ENCODE assay signal across 9 cellular contexts in genomic region chr6:93424303-93425064, GRCh38. TPM values are rescaled to one million over a fixed set of nuclear protein-coding genes. Genes with fewer than 3 reads are reported as not detected.
DNase-seq lines count a peak whose midpoint lies in the region; ATAC-seq and TF ChIP-seq lines count a peak whose summit lies in the region.
"Had no signal": no experiment of that assay in that cellular context is flagged by ENCODE, and none has a peak within 500 bp of the region (broad histone marks: within the 10 kb centered on the region; RNA-seq: fewer than 3 reads in every experiment).

No MANE protein-coding gene starts in this region.

- no peak overlapping the region for H3K4me3 ChIP-seq in KMS-11 (IDR thresholded peaks at IDR 0.05; ENCODE audit: insufficient read depth, low read depth, low read length)
- H3K4me3 ChIP-seq in body of pancreas, result no peak overlapping the region
- H3K4me3 ChIP-seq in mesenchymal stem cell (ENCODE audit: insufficient read depth in 1 of 2, low read depth in 1 of 2, low read length in 2 of 2), result no peak overlapping the region
- no peak overlapping the region for H3K4me3 ChIP-seq in CD4-positive, alpha-beta memory T cell (ENCODE audit: low read length in 2 of 2)

- H3K36me3 ChIP-seq in KMS-11 (ENCODE audit: insufficient read depth) (no peaks in the 10 kb centered on the region), body of pancreas (replicated peaks in 1 of 2; ENCODE audit: insufficient read depth in 1 of 2, low read depth in 2 of 2) (no peaks in the 10 kb centered on the region), mesenchymal stem cell (ENCODE audit: control insufficient read depth in 1 of 2, insufficient read depth in 2 of 2, low read depth in 1 of 2, low read length in 2 of 2) (no peaks in the 10 kb centered on the region)
- H3K36me3 ChIP-seq in CD4-positive, alpha-beta memory T cell (ENCODE audit: insufficient read depth, low read length), result no peaks in the 10 kb centered on the region

- no peak overlapping the region for H2BK5ac ChIP-seq in mesenchymal stem cell (ENCODE audit: low read depth, low read length, poor library complexity, severe bottlenecking)

- H2BK15ac ChIP-seq in mesenchymal stem cell (ENCODE audit: low read depth, poor library complexity, severe bottlenecking), result no peak overlapping the region

- no peak overlapping the region for H4K91ac ChIP-seq in mesenchymal stem cell (ENCODE audit: low read length)

- DNase-seq in DMS53 (lab: John Stamatoyannopoulos, UW) (peak; percentile 43), body of pancreas (no peak), mesenchymal stem cell (peak; percentile 26), NCI-H510A treated with DMSO at 0.1 percent for 48 hours (lab: John Stamatoyannopoulos, UW) (no peak)
- no peak for DNase-seq in activated CD4-positive, alpha-beta T cell treated with anti-CD3 and anti-CD28 coated beads, Interleukin-2, amount 10 ng/mL, durations not matched to agents 24 days and 14 days
- DNase-seq in CD4-positive, alpha-beta memory T cell, result no peak
- DNase-seq: activated CD4-positive, alpha-beta memory T cell treated with anti-CD3 and anti-CD28 coated beads, Interleukin-2, amount 10 ng/mL, durations not matched to agents 7 days and 5 days had no signal

- no peak overlapping the region for H3K4ac ChIP-seq in mesenchymal stem cell (ENCODE audit: low read depth in 1 of 2, low read length in 2 of 2)

- no peaks in the 10 kb centered on the region for H3K36me3 Mint-ChIP-seq in activated CD4-positive, alpha-beta T cell treated with anti-CD3 and anti-CD28 coated beads, Interleukin-2, amount 10 ng/mL, durations not matched to agents 24 days and 14 days (ENCODE audit: low read depth)
- no peaks in the 10 kb centered on the region for H3K36me3 Mint-ChIP-seq in CD4-positive, alpha-beta memory T cell

- H3K27me3 ChIP-seq in KMS-11 (ENCODE audit: insufficient read depth, low read depth) (no peaks in the 10 kb centered on the region), body of pancreas (peaks cover 0 to 10% of the 10 kb centered on the region in 2 donors), mesenchymal stem cell (ENCODE audit: control insufficient read depth in 1 of 2, insufficient read depth in 1 of 2, low read length in 2 of 2) (peaks cover 0 to 31% of the 10 kb centered on the region in 2 experiments)
- no peaks in the 10 kb centered on the region for H3K27me3 ChIP-seq in CD4-positive, alpha-beta memory T cell (ENCODE audit: insufficient read depth, low read length)

- CTCF ChIA-PET in CD4-positive, alpha-beta memory T cell (lab: Charles Lee; ENCODE audit: partially characterized antibody), result no interaction called here

- no peak overlapping the region for H3K23ac ChIP-seq in mesenchymal stem cell (ENCODE audit: low read length in 2 of 2)

- H3K4me2 ChIP-seq in KMS-11, result no peak overlapping the region
- no peak overlapping the region for H3K4me2 ChIP-seq in mesenchymal stem cell (ENCODE audit: low read length, poor library complexity, severe bottlenecking)

- no peak overlapping the region for H3K14ac ChIP-seq in mesenchymal stem cell (ENCODE audit: low read length in 2 of 2)

- intact Hi-C loops in body of pancreas (cut with DNase I), result no loop called here
- intact Hi-C loops in activated CD4-positive, alpha-beta T cell treated with anti-CD3 and anti-CD28 coated beads, Interleukin-2, amount 10 ng/mL, durations not matched to agents 24 days and 14 days (cut with micrococcal nuclease), result no loop called here
- intact Hi-C loops in CD4-positive, alpha-beta memory T cell (cut with micrococcal nuclease), result no loop called here

- no peak overlapping the region for H3K27ac Mint-ChIP-seq in activated CD4-positive, alpha-beta T cell treated with anti-CD3 and anti-CD28 coated beads, Interleukin-2, amount 10 ng/mL, durations not matched to agents 24 days and 14 days
- H3K27ac Mint-ChIP-seq in CD4-positive, alpha-beta memory T cell, result no peak overlapping the region
- H3K27ac Mint-ChIP-seq: activated CD4-positive, alpha-beta memory T cell treated with anti-CD3 and anti-CD28 coated beads, Interleukin-2, amount 10 ng/mL, durations not matched to agents 7 days and 5 days had no signal

- no peak overlapping the region for H3K4me3 Mint-ChIP-seq in activated CD4-positive, alpha-beta T cell treated with anti-CD3 and anti-CD28 coated beads, Interleukin-2, amount 10 ng/mL, durations not matched to agents 24 days and 14 days
- H3K4me3 Mint-ChIP-seq in CD4-positive, alpha-beta memory T cell, result no peak overlapping the region
- H3K4me3 Mint-ChIP-seq: activated CD4-positive, alpha-beta memory T cell treated with anti-CD3 and anti-CD28 coated beads, Interleukin-2, amount 10 ng/mL, durations not matched to agents 7 days and 5 days had no signal

- TF ChIP-seq CTCF in KMS-11 (conservative IDR thresholded peaks at IDR 0.05; ENCODE audit: low read depth, low read length), result peak; percentile 29; the same call in 1 of the 2 replicates
- peak; percentile 37 to 60 (median 50) for TF ChIP-seq CTCF in body of pancreas (IDR thresholded peaks at IDR 0.05)

- H3K79me2 ChIP-seq in KMS-11 (ENCODE audit: insufficient read depth, low read depth), result no peaks in the 10 kb centered on the region

- no peak overlapping the region for H4K8ac ChIP-seq in mesenchymal stem cell (ENCODE audit: low read length)

- 22 to 28% methylated on average over 2 of the region's 2 CpGs for WGBS in body of pancreas, 2 donors
- 39% methylated on average over 1 of the region's 2 CpGs for WGBS in mesenchymal stem cell

- H2AFZ ChIP-seq in KMS-11 (ENCODE audit: low read depth) (no peak overlapping the region), mesenchymal stem cell (ENCODE audit: low read depth, low read length) (no peak overlapping the region)

- ATAC-seq in body of pancreas (no peak), HG02970 (IDR thresholded peaks at IDR 0.05; ENCODE audit: low FRiP score, unreplicated experiment) (no peak)

- H3K4me1 ChIP-seq in KMS-11 (ENCODE audit: low read depth, poor library complexity, severe bottlenecking) (no peaks in the 10 kb centered on the region), body of pancreas (peaks cover 8% of the 10 kb centered on the region), mesenchymal stem cell (ENCODE audit: control insufficient read depth, insufficient read depth, low read depth, low read length) (no peaks in the 10 kb centered on the region)
- H3K4me1 ChIP-seq in CD4-positive, alpha-beta memory T cell (ENCODE audit: insufficient read depth, low read length), result no peaks in the 10 kb centered on the region

- H3K4me1 Mint-ChIP-seq in activated CD4-positive, alpha-beta T cell treated with anti-CD3 and anti-CD28 coated beads, Interleukin-2, amount 10 ng/mL, durations not matched to agents 24 days and 14 days, result peaks cover 1% of the 10 kb centered on the region
- peaks cover 0 to 10% (median 3%) of the 10 kb centered on the region in 4 donors for H3K4me1 Mint-ChIP-seq in CD4-positive, alpha-beta memory T cell

- peak overlapping the region; percentile 83 for H2AK5ac ChIP-seq in mesenchymal stem cell (ENCODE audit: low read length, severe bottlenecking)

- POLR2A ChIA-PET in CD4-positive, alpha-beta memory T cell (lab: Charles Lee; ENCODE audit: partially characterized antibody), result no interaction called here

- H3K79me1 ChIP-seq in mesenchymal stem cell (replicated peaks; ENCODE audit: low read length, poor library complexity, severe bottlenecking), result peaks cover 2% of the 10 kb centered on the region

- H3K27ac ChIP-seq in KMS-11 (no peak overlapping the region), body of pancreas (no peak overlapping the region), mesenchymal stem cell (ENCODE audit: low read length, poor library complexity, severe bottlenecking) (no peak overlapping the region)
- no peak overlapping the region for H3K27ac ChIP-seq in CD4-positive, alpha-beta memory T cell (ENCODE audit: low read depth, low read length)

- no peak overlapping the region for H2BK120ac ChIP-seq in mesenchymal stem cell (ENCODE audit: low read depth, low read length)

- peaks cover 19% of the 10 kb centered on the region for H3K27me3 Mint-ChIP-seq in activated CD4-positive, alpha-beta T cell treated with anti-CD3 and anti-CD28 coated beads, Interleukin-2, amount 10 ng/mL, durations not matched to agents 24 days and 14 days
- H3K27me3 Mint-ChIP-seq in CD4-positive, alpha-beta memory T cell, result peaks cover 15 to 16% of the 10 kb centered on the region in 2 donors

- H3K9me3 Mint-ChIP-seq in activated CD4-positive, alpha-beta T cell treated with anti-CD3 and anti-CD28 coated beads, Interleukin-2, amount 10 ng/mL, durations not matched to agents 24 days and 14 days, result no peaks in the 10 kb centered on the region
- H3K9me3 Mint-ChIP-seq in CD4-positive, alpha-beta memory T cell, result peaks cover 0 to 13% (median 4%) of the 10 kb centered on the region in 8 donors
- H3K9me3 Mint-ChIP-seq: activated CD4-positive, alpha-beta memory T cell treated with anti-CD3 and anti-CD28 coated beads, Interleukin-2, amount 10 ng/mL, durations not matched to agents 7 days and 5 days had no signal

- no peaks in the 10 kb centered on the region for H3K9me3 ChIP-seq in body of pancreas
- no peaks in the 10 kb centered on the region for H3K9me3 ChIP-seq in mesenchymal stem cell (ENCODE audit: control insufficient read depth, low read length)
- no peaks in the 10 kb centered on the region for H3K9me3 ChIP-seq in CD4-positive, alpha-beta memory T cell (ENCODE audit: control insufficient read depth in 1 of 2, low read length in 2 of 2)

- H3K9ac ChIP-seq in KMS-11 (no peak overlapping the region), mesenchymal stem cell (ENCODE audit: low read length) (no peak overlapping the region)

- H2BK12ac ChIP-seq in mesenchymal stem cell (ENCODE audit: low read length in 2 of 2), result no peak overlapping the region

- H3K18ac ChIP-seq in mesenchymal stem cell (ENCODE audit: low read depth in 1 of 2, low read length in 2 of 2), result no peak overlapping the region

- H4K20me1 ChIP-seq in KMS-11 (ENCODE audit: insufficient read depth), result no peaks in the 10 kb centered on the region

- no peak for TF ChIP-seq POLR2A in body of pancreas (IDR thresholded peaks at IDR 0.05)

RNA-seq across cellular contexts. Expression of gene EPHA7, which starts 5.1 kb away (rescaled TPM):
- total RNA-seq in body of pancreas, result under 1 TPM; 0.26 to 0.33 TPM
- polyA plus RNA-seq in mesenchymal stem cell (2013, experiment 1 of 2), result 2.3 TPM
- polyA plus RNA-seq in mesenchymal stem cell (2013, experiment 2 of 2), result 2.2 TPM
- total RNA-seq in activated CD4-positive, alpha-beta T cell treated with anti-CD3 and anti-CD28 coated beads, Interleukin-2, amount 10 ng/mL, durations not matched to agents 24 days and 14 days, result not detected in 2 replicates
- not detected for total RNA-seq in CD4-positive, alpha-beta memory T cell
- not detected for polyA plus RNA-seq in CD4-positive, alpha-beta memory T cell
- total RNA-seq: activated CD4-positive, alpha-beta memory T cell treated with anti-CD3 and anti-CD28 coated beads, Interleukin-2, amount 10 ng/mL, durations not matched to agents 7 days and 5 days had no signal

Comparison
In these comparisons a context has a peak if more than half of its experiments do, and no peak if none do; other contexts are left out.
1. DNase-seq: peak in DMS53 (single experiment) and mesenchymal stem cell (single experiment); none in body of pancreas (0 of 4), activated CD4-positive, alpha-beta T cell treated with anti-CD3 and anti-CD28 coated beads, Interleukin-2, amount 10 ng/mL, durations not matched to agents 24 days and 14 days (single experiment), CD4-positive, alpha-beta memory T cell (0 of 5) and NCI-H510A treated with DMSO at 0.1 percent for 48 hours (single experiment).